27 cellular contexts compared by ENCODE assay signal in the genomic region with DNA sequence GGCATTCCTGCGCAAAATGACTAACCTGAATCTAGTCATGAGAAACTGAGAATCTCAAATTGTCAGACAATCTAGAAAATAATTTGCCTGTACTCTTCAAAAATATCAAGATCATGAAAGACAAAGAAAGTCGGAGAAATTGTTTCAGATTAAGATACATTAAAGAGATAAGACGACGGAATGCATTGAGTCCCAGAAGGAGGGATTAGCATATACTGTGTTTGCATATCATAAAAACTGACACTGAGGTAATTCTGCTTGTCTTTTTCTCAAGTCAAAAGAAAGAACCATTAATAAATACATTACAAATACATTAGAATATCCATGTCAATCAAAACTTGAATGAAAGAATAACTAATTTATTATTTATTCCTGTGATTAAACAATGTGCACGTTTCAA.
"Had no signal": no experiment of that assay in that cellular context is flagged by ENCODE, and none has a peak within 500 bp of the region (broad histone marks: within the 10 kb centered on the region; RNA-seq: fewer than 3 reads in every experiment).

No MANE protein-coding gene starts in this region.

- H3K4me3 ChIP-seq: stomach, suprapubic skin, testis, thoracic aorta, thyroid gland, tibial artery, tibial nerve, transverse colon, upper lobe of left lung, upper lobe of right lung, uterus, vagina had no signal

- H3K4me1 ChIP-seq: stomach, suprapubic skin, testis, thyroid gland, tibial artery, tibial nerve, transverse colon, upper lobe of left lung, upper lobe of right lung, uterus, vagina had no signal

- H3K27ac ChIP-seq: stomach, suprapubic skin, testis, thoracic aorta, thyroid gland, tibial artery, tibial nerve, transverse colon, upper lobe of left lung, upper lobe of right lung, uterus, vagina had no signal

- H3K36me3 ChIP-seq: stomach, suprapubic skin, thoracic aorta, thyroid gland, tibial artery, tibial nerve, transverse colon, upper lobe of left lung, upper lobe of right lung, uterus, vagina had no signal

- H3K9me3 ChIP-seq: stomach, suprapubic skin, testis, thoracic aorta, thyroid gland, tibial artery, tibial nerve, transverse colon, upper lobe of left lung, upper lobe of right lung, uterus, vagina had no signal

- H3K27me3 ChIP-seq: stomach, suprapubic skin, testis, thyroid gland, tibial artery, tibial nerve, transverse colon, upper lobe of left lung, upper lobe of right lung, uterus, vagina had no signal

- DNase-seq: stimulated activated CD4-positive, alpha-beta T cell treated with anti-CD3 and anti-CD28 coated beads, Interleukin-2, amount 100 ng/mL, for 48 hours; stimulated activated CD4-positive, alpha-beta T cell treated with anti-CD3 and anti-CD28 coated beads, Interleukin-4, amount 100 ng/mL, for 1 hour; stimulated activated CD4-positive, alpha-beta T cell treated with anti-CD3 and anti-CD28 coated beads, Interleukin-4, amount 100 ng/mL, for 24 hours; stimulated activated CD4-positive, alpha-beta T cell treated with anti-CD3 and anti-CD28 coated beads, Interleukin-4, amount 100 ng/mL, for 4 hours; stimulated activated CD8-positive, alpha-beta memory T cell treated with anti-CD3 and anti-CD28 coated beads, Interleukin-4, amount 100 ng/mL, for 48 hours; stimulated activated naive B cell treated with anti-CD40 and anti-IgM and Interleukin-4, amounts not matched to agents 10 μg/mL and 1 μg/mL and 100 μg/mL, for 72 hours; stimulated activated naive CD4-positive, alpha-beta T cell; stimulated activated naive CD4-positive, alpha-beta T cell treated with Interleukin-2 at 50 U/mL for 16 hours; stimulated activated naive CD8-positive, alpha-beta T cell treated with anti-CD3 and anti-CD28 coated beads, Interleukin-15, amount 100 ng/mL, for 72 hours; stimulated activated naive CD8-positive, alpha-beta T cell treated with anti-CD3 and anti-CD28 coated beads, Interleukin-15, Interleukin-2, amounts not matched to agents 100 U/mL and 50 U/mL, for 24 hours; stomach; substantia nigra; testis; thyroid gland; tibial artery; transverse colon; trophoblast cell; upper lobe of left lung; upper lobe of right lung; uterus had no signal

- ATAC-seq: stimulated activated effector memory CD8-positive, alpha-beta T cell treated with anti-CD3 and anti-CD28 coated beads, Interleukin-12 subunit alpha, Interleukin-12 subunit beta, amount 100 ng/mL, for 72 hours; stimulated activated memory B cell treated with anti-CD40 and anti-IgM and Interleukin-4, amounts not matched to agents 10 μg/mL and 1 μg/mL and 100 μg/mL, for 72 hours; stimulated activated naive B cell treated with anti-CD40 and anti-IgM and Interleukin-4, amounts not matched to agents 10 μg/mL and 1 μg/mL and 100 μg/mL, for 72 hours; stimulated activated naive CD8-positive, alpha-beta T cell treated with anti-CD3 and anti-CD28 coated beads, Interleukin-15, amount 100 ng/mL, for 72 hours; stimulated activated naive CD8-positive, alpha-beta T cell treated with anti-CD3 and anti-CD28 coated beads, Interleukin-15, Interleukin-2, amounts not matched to agents 100 U/mL and 50 U/mL, for 24 hours; upper lobe of right lung had no signal

- FAIRE-seq: urothelium cell line had no signal
